In genomic region chr2:223786943-223787342, GRCh38 we compare ENCODE assay signal across 1 cellular context.
TF ChIP-seq lines count a peak whose summit lies in the region.

No MANE protein-coding gene starts in this region.

TF ChIP-seq in GM23338, 12 proteins besides CTCF, POLR2A, EP300 and RAD21 (continued from another document):
- TF ChIP-seq ZNF462 (CRISPR knock-in tag; IDR thresholded peaks at IDR 0.05) (no peak), POLR2AphosphoS5 (IDR thresholded peaks at IDR 0.05; ENCODE audit: low read depth) (no peak), CREB1 (CRISPR knock-in tag; IDR thresholded peaks at IDR 0.05; ENCODE audit: low read depth) (no peak), STAT1 (IDR thresholded peaks at IDR 0.05; ENCODE audit: unreplicated experiment) (no peak), EZH2phosphoT487 (IDR thresholded peaks at IDR 0.05; ENCODE audit: unreplicated experiment) (no peak), ETS1 (IDR thresholded peaks at IDR 0.05) (no peak), REST (IDR thresholded peaks at IDR 0.05; ENCODE audit: unreplicated experiment) (no peak), NANOG (IDR thresholded peaks at IDR 0.05; ENCODE audit: borderline replicate concordance) (no peak), EZH2 (IDR thresholded peaks at IDR 0.05; ENCODE audit: low read depth, unreplicated experiment) (no peak), JUNB (IDR thresholded peaks at IDR 0.05; ENCODE audit: unreplicated experiment) (no peak), ZNF331 (CRISPR knock-in tag; IDR thresholded peaks at IDR 0.05; ENCODE audit: low read depth) (no peak)
